Comparison of ENCODE assay signal across 1 cellular context in genomic region chr1:40709802-40710278, GRCh38.
TF ChIP-seq lines count a peak whose summit lies in the region.

No MANE protein-coding gene starts in this region.

TF ChIP-seq in endothelial cell of umbilical vein, 7 proteins besides CTCF, POLR2A, EP300 and RAD21 (continued from another document):
- no peak for TF ChIP-seq EZH2 (IDR thresholded peaks at IDR 0.05; ENCODE audit: borderline replicate concordance, low read depth, low read length, severe bottlenecking)
- no peak for TF ChIP-seq FOS (IDR thresholded peaks at IDR 0.05; ENCODE audit: borderline replicate concordance, insufficient read depth, low read length)
- no peak for TF ChIP-seq MYC (IDR thresholded peaks at IDR 0.05; ENCODE audit: low read depth, low read length)
